8 cellular contexts compared by ENCODE assay signal in genomic region chr3:52246264-52246620, GRCh38. TPM values are rescaled to one million over a fixed set of nuclear protein-coding genes. Genes with fewer than 3 reads are reported as not detected.
DNase-seq lines count a peak whose midpoint lies in the region; ATAC-seq and TF ChIP-seq lines count a peak whose summit lies in the region.

No MANE protein-coding gene starts in this region.

- H3K4me1 ChIP-seq in SK-N-SH (ENCODE audit: control insufficient read depth in 1 of 2, insufficient read depth in 2 of 2, low read depth in 1 of 2, low read length in 1 of 2) (peaks cover 4 to 36% of the 10 kb centered on the region in 2 experiments; a peak in 2 of 4 replicates), gastroesophageal sphincter (peaks cover 0 to 40% (median 4%) of the 10 kb centered on the region in 3 donors), rectal smooth muscle tissue (ENCODE audit: control insufficient read depth, insufficient read depth, low read length) (peaks cover 5% of the 10 kb centered on the region)

- H3K9me3 ChIP-seq in SK-N-SH (no peaks in the 10 kb centered on the region), gastroesophageal sphincter (no peaks in the 10 kb centered on the region)

- H3K4me3 ChIP-seq in GM08714 (ENCODE audit: low read length) (peak overlapping the region; percentile 54; the same call in 1 of the 2 replicates), SK-N-SH (ENCODE audit: low read depth in 2 of 2, low read length in 1 of 2) (peak overlapping the region; percentile 57 to 60), gastroesophageal sphincter (peak overlapping the region; percentile 44 to 66), rectal smooth muscle tissue (ENCODE audit: low read length) (peak overlapping the region; percentile 68)

- H3K27ac ChIP-seq in SK-N-SH (ENCODE audit: low read depth in 2 of 2, low read length in 1 of 2) (peak overlapping the region; percentile 23 to 30; a peak in 2 of 4 replicates), gastroesophageal sphincter (peak overlapping the region; percentile 16 to 96 (median 90)), rectal smooth muscle tissue (ENCODE audit: low read depth, low read length) (peak overlapping the region; percentile 86)

- peak overlapping the region; percentile 88 for H3K4me2 ChIP-seq in SK-N-SH

- CTCF ChIA-PET in SK-N-SH (lab: Yijun Ruan, JAX), result interaction anchor here (1.2 to 2.4 kb wide), 5 partner anchors 10 to 32 kb away, joined by 3 to 12 read pairs (median 6); partner anchors contain the start of gene WDR82

- WGBS in SK-N-SH (ENCODE audit: low lambda C conversion rate), result 47% methylated on average over 6 of the region's 8 CpGs
- WGBS in gastroesophageal sphincter (ENCODE audit: low coverage in 1 of 2), 2 donors, result 64% methylated on average over 3 of the region's 8 CpGs; no CpG with 5 or more reads in 1 of the 2 donors

- peaks cover 40% of the 10 kb centered on the region for H3F3A ChIP-seq in SK-N-SH (replicated peaks; ENCODE audit: insufficient read depth)

- peak; percentile 8 for ATAC-seq in gastroesophageal sphincter
- ATAC-seq in HG03095 (IDR thresholded peaks at IDR 0.05; ENCODE audit: unreplicated experiment), result no peak
- no peak for ATAC-seq in GM21360 (IDR thresholded peaks at IDR 0.05; ENCODE audit: unreplicated experiment)

- DNase-seq in SK-N-SH (no peak), nucleus accumbens (lab: John Stamatoyannopoulos, UW) (no peak), NCI-H82 treated with DMSO at 0.1 percent for 48 hours (lab: John Stamatoyannopoulos, UW; ENCODE audit: unreplicated experiment) (no peak)

- POLR2A ChIA-PET in SK-N-SH (lab: Yijun Ruan, JAX), result interaction anchor here (1.0 to 1.6 kb wide), 4 partner anchors 9 to 41 kb away, joined by 3 read pairs; partner anchors contain the start of genes GLYCTK and WDR82

- H3K9me2 ChIP-seq in SK-N-SH, result no peaks in the 10 kb centered on the region

- H3K36me3 ChIP-seq in SK-N-SH (replicated peaks in 1 of 2; ENCODE audit: control insufficient read depth in 1 of 2, insufficient read depth in 2 of 2, low read length in 1 of 2), result peaks cover 5 to 17% of the 10 kb centered on the region in 2 experiments
- peaks cover 0 to 36% of the 10 kb centered on the region in 2 donors for H3K36me3 ChIP-seq in gastroesophageal sphincter
- H3K36me3 ChIP-seq in rectal smooth muscle tissue (ENCODE audit: control insufficient read depth, insufficient read depth, low read length), result peaks cover 3% of the 10 kb centered on the region

- TF ChIP-seq POLR2A in gastroesophageal sphincter (IDR thresholded peaks at IDR 0.05), result no peak

- no peak for TF ChIP-seq CTCF in SK-N-SH (IDR thresholded peaks at IDR 0.05)
- TF ChIP-seq CTCF in gastroesophageal sphincter (IDR thresholded peaks at IDR 0.05), result no peak

- TF ChIP-seq EP300 in SK-N-SH (IDR thresholded peaks at IDR 0.05; ENCODE audit: borderline replicate concordance in 1 of 2, low read depth in 1 of 2, low read length in 1 of 2) (no peak), gastroesophageal sphincter (IDR thresholded peaks at IDR 0.05) (no peak)

- no peaks in the 10 kb centered on the region for H4K20me1 ChIP-seq in SK-N-SH (ENCODE audit: insufficient read depth)

- no peaks in the 10 kb centered on the region for H3K79me2 ChIP-seq in SK-N-SH (ENCODE audit: insufficient read depth)

- peak overlapping the region; percentile 59; the same call in 1 of the 2 replicates for H3K9ac ChIP-seq in SK-N-SH
- H3K9ac ChIP-seq in rectal smooth muscle tissue (ENCODE audit: low read length), result peak overlapping the region; percentile 86

- no peak for TF ChIP-seq RAD21 in SK-N-SH (IDR thresholded peaks at IDR 0.05; ENCODE audit: low read length)

- H3K27me3 ChIP-seq in SK-N-SH (ENCODE audit: insufficient read depth) (no peaks in the 10 kb centered on the region), gastroesophageal sphincter (no peaks in the 10 kb centered on the region), rectal smooth muscle tissue (ENCODE audit: control insufficient read depth, insufficient read depth, low read length) (no peaks in the 10 kb centered on the region)

- H2AFZ ChIP-seq in SK-N-SH (ENCODE audit: low read depth), result peak overlapping the region; percentile 81; the same call in 1 of the 2 replicates

TF ChIP-seq in SK-N-SH, 30 proteins besides CTCF, POLR2A, EP300 and RAD21:
- no peak for TF ChIP-seq POLR2AphosphoS5 (IDR thresholded peaks at IDR 0.05; ENCODE audit: low read depth, low read length)
- no peak for TF ChIP-seq ELF1 (IDR thresholded peaks at IDR 0.05)
- no peak for TF ChIP-seq REST (IDR thresholded peaks at IDR 0.05; ENCODE audit: low read depth, low read length)
- no peak for TF ChIP-seq FOXM1 (IDR thresholded peaks at IDR 0.05; ENCODE audit: low read depth)
- no peak for TF ChIP-seq MEF2A (IDR thresholded peaks at IDR 0.05; ENCODE audit: borderline replicate concordance, low read depth)
- TF ChIP-seq RXRA (IDR thresholded peaks at IDR 0.05; ENCODE audit: borderline replicate concordance, low read depth), result no peak
- TF ChIP-seq JUND (IDR thresholded peaks at IDR 0.05), result no peak

RNA-seq across cellular contexts. Expression of gene PPM1M, which starts 0.7 kb away (rescaled TPM):
- polyA plus RNA-seq in SK-N-SH (2012; rRNA removed), result 19.2 and 23.9 TPM in 2 replicates
- 11.7 and 15.6 TPM in 2 replicates for polyA plus RNA-seq in SK-N-SH (2012; cell fraction: cytosol; rRNA removed)
- 56.2 and 60.9 TPM in 2 replicates for polyA plus RNA-seq in SK-N-SH (2012; cell fraction: nucleus; rRNA removed)
- total RNA-seq in gastroesophageal sphincter, result 10 to 100 TPM; 20.3 to 36.6 (median 29.9) TPM

RNA-seq across cellular contexts. Expression of gene TWF2, which starts 7.3 kb away (rescaled TPM):
- 157 and 188 TPM in 2 replicates for polyA plus RNA-seq in SK-N-SH (2012; rRNA removed)
- 81.6 and 132 TPM in 2 replicates for polyA plus RNA-seq in SK-N-SH (2012; cell fraction: cytosol; rRNA removed)
- polyA plus RNA-seq in SK-N-SH (2012; cell fraction: nucleus; rRNA removed), result 125 and 150 TPM in 2 replicates
- 10 to 100 TPM; 46.8 to 79.5 (median 69.2) TPM for total RNA-seq in gastroesophageal sphincter

RNA-seq across cellular contexts. Expression of gene TLR9, which starts 20.8 kb away (rescaled TPM):
- 0.12 TPM in 1 of 2 replicates, not detected in the other for polyA plus RNA-seq in SK-N-SH (2012; rRNA removed)
- polyA plus RNA-seq in SK-N-SH (2012; cell fraction: cytosol; rRNA removed), result not detected in 2 replicates
- 0.31 and 0.38 TPM in 2 replicates for polyA plus RNA-seq in SK-N-SH (2012; cell fraction: nucleus; rRNA removed)
- total RNA-seq in gastroesophageal sphincter, result not detected

RNA-seq across cellular contexts. Expression of gene WDR82, which starts 32.2 kb away (rescaled TPM):
- polyA plus RNA-seq in SK-N-SH (2012; rRNA removed), result 41.2 and 57.8 TPM in 2 replicates
- 55.6 and 67.2 TPM in 2 replicates for polyA plus RNA-seq in SK-N-SH (2012; cell fraction: cytosol; rRNA removed)
- polyA plus RNA-seq in SK-N-SH (2012; cell fraction: nucleus; rRNA removed), result 11.1 and 24.5 TPM in 2 replicates
- total RNA-seq in gastroesophageal sphincter, result 10 to 100 TPM; 63.7 to 92.0 (median 86.7) TPM

RNA-seq across cellular contexts. Expression of gene GLYCTK, which starts 41.4 kb away (rescaled TPM):
- polyA plus RNA-seq in SK-N-SH (2012; rRNA removed), result 16.8 and 18.8 TPM in 2 replicates
- polyA plus RNA-seq in SK-N-SH (2012; cell fraction: cytosol; rRNA removed), result 4.5 and 7.4 TPM in 2 replicates
- polyA plus RNA-seq in SK-N-SH (2012; cell fraction: nucleus; rRNA removed), result 76.2 and 100 TPM in 2 replicates
- 1 to 10 TPM; 2.6 to 7.7 (median 3.1) TPM for total RNA-seq in gastroesophageal sphincter

Comparison
In these comparisons a context has a peak if more than half of its experiments do, and no peak if none do; other contexts are left out.
1. H3K27ac ChIP-seq: peak in every context shown above with its lines; median percentile 90 in gastroesophageal sphincter; 86 in rectal smooth muscle tissue; 26 in SK-N-SH.